ENCODE assay signal across 8 cellular contexts in genomic region chr7:69893915-69894314, GRCh38.
A peak's percentile ranks its signal among the peaks of the same experiment; 100 is the strongest.
DNase-seq lines count a peak whose midpoint lies in the region; ATAC-seq and TF ChIP-seq lines count a peak whose summit lies in the region.

No MANE protein-coding gene starts in this region.

- ATAC-seq in HG02885 (IDR thresholded peaks at IDR 0.05; ENCODE audit: poor library complexity, unreplicated experiment) (peak; percentile 40), RWPE2 (ENCODE audit: low read depth) (no peak), GM21717 (IDR thresholded peaks at IDR 0.05; ENCODE audit: unreplicated experiment) (no peak)

- no peaks in the 10 kb centered on the region for H3K36me3 ChIP-seq in RWPE2 (ENCODE audit: low read depth)

- no peak overlapping the region for H3K27ac ChIP-seq in RWPE2 (ENCODE audit: poor library complexity, severe bottlenecking)

- H3K4me1 ChIP-seq in RWPE2 (ENCODE audit: insufficient read depth, poor library complexity, severe bottlenecking): no peaks in the 10 kb centered on the region

- DNase-seq in COR-L47 (lab: John Stamatoyannopoulos, UW) (peak; percentile 67), RWPE2 (ENCODE audit: low spot score) (no peak), kidney glomerular epithelial cell (lab: John Stamatoyannopoulos, UW) (peak; percentile 20), G401 (ENCODE audit: low spot score) (no peak), mucosa of gallbladder (ENCODE audit: low spot score) (no peak)
- no peak for DNase-seq in activated CD4-positive, CD25-positive, alpha-beta regulatory T cell (lab: John Stamatoyannopoulos, UW)

- in situ Hi-C loops in G401 (cut with HindIII; ENCODE audit: low sequenced_read_pairs): no loop called here

- H3K4me3 ChIP-seq in RWPE2 (ENCODE audit: severe bottlenecking): no peak overlapping the region

- H3K27me3 ChIP-seq in RWPE2 (ENCODE audit: insufficient read depth, poor library complexity, severe bottlenecking): no peaks in the 10 kb centered on the region

- H3K9me3 ChIP-seq in RWPE2 (ENCODE audit: severe bottlenecking): no peaks in the 10 kb centered on the region

- TF ChIP-seq CTCF in RWPE2 (IDR thresholded peaks at IDR 0.05; ENCODE audit: poor library complexity, severe bottlenecking): peak; percentile 24

Comparison
In these comparisons a context has a peak if more than half of its experiments do, and no peak if none do; other contexts are left out.
1. DNase-seq: peak in COR-L47 (single experiment) and kidney glomerular epithelial cell (single experiment); none in RWPE2 (single experiment), G401 (single experiment), activated CD4-positive, CD25-positive, alpha-beta regulatory T cell (0 of 4) and mucosa of gallbladder (single experiment).